14 cellular contexts compared by ENCODE assay signal in the genomic region with DNA sequence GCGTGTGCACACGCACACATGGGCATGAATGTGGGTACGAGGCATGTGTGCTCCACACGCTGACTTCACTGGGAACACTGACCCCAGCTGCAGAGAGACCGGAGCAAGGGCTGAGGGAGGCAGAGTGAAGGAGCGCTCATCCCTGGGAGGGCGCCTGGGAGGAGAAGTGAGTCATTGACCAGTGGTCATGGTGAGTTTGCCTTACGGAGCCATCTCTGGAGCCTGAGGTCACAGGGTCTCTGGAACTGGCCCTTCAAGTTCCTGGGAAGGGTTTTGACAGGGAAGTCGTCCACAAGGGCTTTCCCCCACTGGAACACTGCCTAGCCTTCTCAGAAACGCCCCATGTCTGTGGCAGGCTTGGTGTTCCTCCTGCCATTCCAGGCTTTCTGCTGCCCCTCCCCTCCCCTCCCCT. TPM values are rescaled to one million over a fixed set of nuclear protein-coding genes. Genes with fewer than 3 reads are reported as not detected.
DNase-seq lines count a peak whose midpoint lies in the region; ATAC-seq, FAIRE-seq and TF ChIP-seq lines count a peak whose summit lies in the region.
"Had no signal": no experiment of that assay in that cellular context is flagged by ENCODE, and none has a peak within 500 bp of the region (broad histone marks: within the 10 kb centered on the region; RNA-seq: fewer than 3 reads in every experiment).

No MANE protein-coding gene starts in this region.

- in situ Hi-C loops in GM13976 (cut with MboI; ENCODE audit: low sequenced_read_pairs, unreplicated experiment) = no loop called here

- H3K9me3 ChIP-seq in SJSA1 (replicated peaks) (no peaks in the 10 kb centered on the region), small intestine (ENCODE audit: control insufficient read depth, low read depth) (no peaks in the 10 kb centered on the region)
- H3K9me3 ChIP-seq: esophagus muscularis mucosa had no signal

- no peak overlapping the region for H3K27ac ChIP-seq in SJSA1
- H3K27ac ChIP-seq in small intestine (ENCODE audit: low read depth in 1 of 2, low read length in 1 of 2) = peak overlapping the region; percentile 32 to 43

- FAIRE-seq in small intestine (lab: Jason Lieb, UNC) = no peak

- peak; percentile 53 for DNase-seq in H7
- peak; percentile 51 to 79 for DNase-seq in SJSA1 (ENCODE audit: low read depth in 1 of 2, low spot score in 2 of 2)
- DNase-seq in fibroblast of the aortic adventitia (ENCODE audit: low read depth) = peak; percentile 67
- DNase-seq in small intestine = no peak
- no peak for DNase-seq in NCI-H146 treated with DMSO at 0.1 percent for 48 hours (lab: John Stamatoyannopoulos, UW; ENCODE audit: unreplicated experiment)
- DNase-seq in hippocampal formation (lab: John Stamatoyannopoulos, UW) = no peak
- no peak for DNase-seq in GM13976 (ENCODE audit: low spot score)
- DNase-seq: activated naive CD8-positive, alpha-beta T cell treated with anti-CD3 and anti-CD28 coated beads for 36 hours; DMS79 treated with DMSO at 0.1 percent for 48 hours; NCI-H2171 treated with DMSO at 0.1 percent for 48 hours; SHP77 treated with DMSO at 0.1 percent for 48 hours had no signal

- H3K4me3 ChIP-seq in H7 (ENCODE audit: insufficient read depth, low read depth, low read length) = no peak overlapping the region
- no peak overlapping the region for H3K4me3 ChIP-seq in SJSA1
- no peak overlapping the region for H3K4me3 ChIP-seq in fibroblast of the aortic adventitia (ENCODE audit: low read depth, low read length)
- H3K4me3 ChIP-seq in small intestine (ENCODE audit: low read depth in 1 of 2, low read length in 2 of 2) = no peak overlapping the region
- H3K4me3 ChIP-seq: esophagus muscularis mucosa had no signal

- no peaks in the 10 kb centered on the region for H3K36me3 ChIP-seq in H7 (replicated peaks; ENCODE audit: control insufficient read depth, insufficient read depth, low read length)
- no peaks in the 10 kb centered on the region for H3K36me3 ChIP-seq in SJSA1
- H3K36me3 ChIP-seq in small intestine (ENCODE audit: control insufficient read depth in 2 of 2, insufficient read depth in 2 of 2, low read length in 2 of 2) = no peaks in the 10 kb centered on the region
- H3K36me3 ChIP-seq: esophagus muscularis mucosa had no signal

- H3K27me3 ChIP-seq in H7 (ENCODE audit: control insufficient read depth, insufficient read depth, low read length) (peaks cover 1% of the 10 kb centered on the region; the same call in 1 of the 2 replicates), SJSA1 (replicated peaks) (no peaks in the 10 kb centered on the region), small intestine (ENCODE audit: control insufficient read depth in 2 of 2, insufficient read depth in 2 of 2, low read length in 2 of 2) (no peaks in the 10 kb centered on the region)
- H3K27me3 ChIP-seq: esophagus muscularis mucosa had no signal

- H3K4me1 ChIP-seq in SJSA1 (replicated peaks) (peaks cover 36% of the 10 kb centered on the region), small intestine (ENCODE audit: control insufficient read depth in 2 of 2, insufficient read depth in 1 of 2, low read depth in 1 of 2, low read length in 1 of 2) (peaks cover 0 to 8% of the 10 kb centered on the region in 2 donors)

- 79 to 84% (median 80%) methylated on average over 10 of the region's 10 CpGs for WGBS in small intestine, 3 donors

- TF ChIP-seq CTCF in fibroblast of the aortic adventitia (IDR thresholded peaks at IDR 0.05; ENCODE audit: insufficient read depth, low read length) (no peak), GM13976 (IDR thresholded peaks at IDR 0.05; ENCODE audit: borderline replicate concordance, control extremely low read depth, extremely low read depth, insufficient read depth, missing control alignments) (no peak)

- no peak for ATAC-seq in HG03571 (IDR thresholded peaks at IDR 0.05; ENCODE audit: unreplicated experiment)
- ATAC-seq: activated CD4-positive, CD25-positive, alpha-beta regulatory T cell treated with anti-CD3 and anti-CD28 coated beads, Interleukin-2, amount 50 U/mL, for 24 hours had no signal

RNA-seq across cellular contexts. Expression of gene TMEM185B, which starts 14.3 kb away (rescaled TPM):
- 6.7 and 9.9 TPM in 2 replicates for total RNA-seq in H7 (2014; rRNA removed; shearing (Covaris generic))
- 52.8 and 54.5 TPM in 2 replicates for total RNA-seq in SJSA1 (2014; rRNA removed; shearing (Covaris generic))
- total RNA-seq in fibroblast of the aortic adventitia (ENCODE audit: low replicate concordance) = 29.6 and 41.7 TPM in 2 replicates
- 10 to 100 TPM in 1 of 3 donors, 1 to 10 TPM in 2; 2.0 to 10.5 (median 3.2) TPM for polyA plus RNA-seq in small intestine

RNA-seq across cellular contexts. Expression of gene RALB, which starts 15.2 kb away (rescaled TPM):
- total RNA-seq in H7 (2014; rRNA removed; shearing (Covaris generic)) = 11.1 and 13.5 TPM in 2 replicates
- total RNA-seq in SJSA1 (2014; rRNA removed; shearing (Covaris generic)) = 63.1 and 84.7 TPM in 2 replicates
- 29.7 and 73.7 TPM in 2 replicates for total RNA-seq in fibroblast of the aortic adventitia (ENCODE audit: low replicate concordance)
- 10 to 100 TPM; 61.8 to 75.7 (median 74.9) TPM for polyA plus RNA-seq in small intestine

Comparison
In these comparisons a context has a peak if more than half of its experiments do, and no peak if none do; other contexts are left out.
1. DNase-seq: peak in H7 (single experiment), SJSA1 (2 of 2) and fibroblast of the aortic adventitia (single experiment); none in small intestine (single experiment), NCI-H146 treated with DMSO at 0.1 percent for 48 hours (single experiment), hippocampal formation (0 of 2) and GM13976 (single experiment).